In the genomic region with DNA sequence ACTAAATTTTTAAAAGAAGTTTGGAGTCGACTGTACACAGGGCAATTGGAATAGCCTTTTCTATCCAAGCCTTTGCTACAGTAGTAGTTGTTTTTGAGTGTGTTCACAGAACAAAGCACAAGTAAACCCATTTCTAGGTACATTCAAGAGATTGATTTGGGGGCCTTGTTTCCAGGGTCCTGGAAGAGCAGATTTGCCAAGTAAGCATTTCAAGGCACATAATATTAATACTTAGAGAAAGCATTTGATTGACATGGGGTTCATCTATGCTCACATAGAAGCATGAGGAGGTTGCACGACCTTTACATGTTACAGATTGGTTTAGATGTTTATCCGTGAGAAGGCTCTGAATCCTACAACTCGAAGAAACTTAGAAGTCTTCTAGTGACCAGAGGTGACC, we compare ENCODE assay signal across 33 cellular contexts.
DNase-seq lines count a peak whose midpoint lies in the region; ATAC-seq, FAIRE-seq and TF ChIP-seq lines count a peak whose summit lies in the region.
"Had no signal": no experiment of that assay in that cellular context is flagged by ENCODE, and none has a peak within 500 bp of the region (broad histone marks: within the 10 kb centered on the region; RNA-seq: fewer than 3 reads in every experiment).

No MANE protein-coding gene starts in this region.

- no peak for TF ChIP-seq EP300 in HepG2 (IDR thresholded peaks at IDR 0.05; ENCODE audit: low read depth in 2 of 2, low read length in 2 of 2)
- no peak for TF ChIP-seq EP300 in HepG2 (CRISPR knock-in tag; IDR thresholded peaks at IDR 0.05; ENCODE audit: borderline replicate concordance)
- no peak for TF ChIP-seq EP300 in A549 (IDR thresholded peaks at IDR 0.05)
- TF ChIP-seq EP300 in K562 (IDR thresholded peaks at IDR 0.05; ENCODE audit: low read length): no peak

- ATAC-seq in HepG2: no peak
- no peak for ATAC-seq in right lobe of liver
- ATAC-seq in A549: no peak
- ATAC-seq in IMR-90 (ENCODE audit: low read depth): no peak
- no peak for ATAC-seq in K562
- ATAC-seq: CD8-positive, alpha-beta T cell had no signal

- no peak overlapping the region for H2BK20ac ChIP-seq in IMR-90 (ENCODE audit: low read depth, low read length)

- intact Hi-C loops in HepG2 (cut with micrococcal nuclease; ENCODE audit: unreplicated experiment): no loop called here
- intact Hi-C loops in right lobe of liver (cut with DNase I): no loop called here
- intact Hi-C loops in IMR-90 (cut with micrococcal nuclease): no loop called here
- intact Hi-C loops in K562 (cut with micrococcal nuclease): no loop called here

- WGBS in HepG2 (ENCODE audit: low lambda C conversion rate): 22% methylated on average over 4 of the region's 4 CpGs
- WGBS in right lobe of liver (ENCODE audit: insufficient coverage, low coverage, low lambda C conversion rate, missing lambda C conversion rate): 74% methylated on average over 4 of the region's 4 CpGs
- 12% methylated on average over 4 of the region's 4 CpGs for WGBS in A549 (ENCODE audit: missing lambda C conversion rate)
- WGBS in IMR-90 (ENCODE audit: extremely low coverage in 2 of 2, insufficient read length in 1 of 2), 2 experiments: no CpG with 5 or more reads among the region's 4 CpGs
- WGBS in K562 (ENCODE audit: insufficient coverage, low coverage, missing lambda C conversion rate): 0% methylated on average over 4 of the region's 4 CpGs

- H2BK120ac ChIP-seq in IMR-90 (ENCODE audit: low read depth, low read length): no peak overlapping the region

- H3K18ac ChIP-seq in IMR-90 (ENCODE audit: low read depth, low read length): no peak overlapping the region

- H3K9me1 ChIP-seq in IMR-90 (ENCODE audit: insufficient read depth, low read length): no peaks in the 10 kb centered on the region
- no peaks in the 10 kb centered on the region for H3K9me1 ChIP-seq in K562 (ENCODE audit: control insufficient read depth, insufficient read depth, low read length)

- H3K79me1 ChIP-seq in IMR-90 (ENCODE audit: low read depth in 1 of 2, low read length in 2 of 2): no peaks in the 10 kb centered on the region

- no peak overlapping the region for H3K23ac ChIP-seq in IMR-90 (ENCODE audit: low read depth, low read length)

- no peak overlapping the region for H2BK15ac ChIP-seq in IMR-90 (ENCODE audit: low read depth, low read length)

- no peak overlapping the region for H2BK5ac ChIP-seq in IMR-90 (ENCODE audit: low read depth, low read length, poor library complexity, severe bottlenecking)

- no peaks in the 10 kb centered on the region for H3K27me3 ChIP-seq in HepG2 (ENCODE audit: control insufficient read depth in 1 of 2, insufficient read depth in 2 of 2, low read length in 2 of 2)
- no peaks in the 10 kb centered on the region for H3K27me3 ChIP-seq in right lobe of liver
- H3K27me3 ChIP-seq in IMR-90 (ENCODE audit: control insufficient read depth, insufficient read depth, low read length): no peaks in the 10 kb centered on the region
- H3K27me3 ChIP-seq in K562 (ENCODE audit: control insufficient read depth in 2 of 2, insufficient read depth in 2 of 2, low read length in 2 of 2): no peaks in the 10 kb centered on the region
- H3K27me3 ChIP-seq in BE2C: no peaks in the 10 kb centered on the region
- H3K27me3 ChIP-seq: BLaER1; BLaER1 treated with 17β-estradiol and CSF1 and Interleukin-3, amounts not matched to agents 10 nM and 100 nM had no signal

- no peak overlapping the region for H3K4ac ChIP-seq in IMR-90 (ENCODE audit: low read depth, low read length)

- H2AK9ac ChIP-seq in IMR-90 (replicated peaks; ENCODE audit: low read depth, low read length, poor library complexity): no peak overlapping the region

- POLR2A ChIA-PET in HepG2 (lab: Yijun Ruan, JAX): no interaction called here
- POLR2A ChIA-PET in A549 (lab: Yijun Ruan, JAX): no interaction called here
- POLR2A ChIA-PET in IMR-90 (lab: Charles Lee; ENCODE audit: unreplicated experiment): no interaction called here
- POLR2A ChIA-PET in K562 (lab: Yijun Ruan, JAX): no interaction called here

- H3K9ac ChIP-seq in HepG2 (ENCODE audit: insufficient read depth, low read depth, low read length): no peak overlapping the region
- H3K9ac ChIP-seq in IMR-90 (ENCODE audit: low read depth, low read length): no peak overlapping the region
- H3K9ac ChIP-seq in K562 (ENCODE audit: insufficient read depth in 1 of 2, low read depth in 2 of 2, low read length in 2 of 2): no peak overlapping the region
- H3K9ac ChIP-seq: BLaER1; BLaER1 treated with 17β-estradiol and CSF1 and Interleukin-3, amounts not matched to agents 10 nM and 100 nM had no signal

- H3K79me2 ChIP-seq in HepG2 (ENCODE audit: insufficient read depth, low read length) (no peaks in the 10 kb centered on the region), K562 (ENCODE audit: control insufficient read depth, insufficient read depth, low read length) (no peaks in the 10 kb centered on the region)

- no peaks in the 10 kb centered on the region for H4K20me1 ChIP-seq in HepG2 (ENCODE audit: insufficient read depth, low read length)
- no peaks in the 10 kb centered on the region for H4K20me1 ChIP-seq in IMR-90 (ENCODE audit: insufficient read depth, low read length)
- H4K20me1 ChIP-seq in K562 (replicated peaks; ENCODE audit: control insufficient read depth, insufficient read depth, low read length): no peaks in the 10 kb centered on the region
- H4K20me1 ChIP-seq: BLaER1; BLaER1 treated with 17β-estradiol and CSF1 and Interleukin-3, amounts not matched to agents 10 nM and 100 nM had no signal

- no peak overlapping the region for H4K5ac ChIP-seq in IMR-90 (ENCODE audit: low read depth, low read length)

- H3K36me3 ChIP-seq in HepG2 (replicated peaks in 1 of 2; ENCODE audit: control insufficient read depth in 1 of 2, insufficient read depth in 2 of 2, low read length in 2 of 2) (no peaks in the 10 kb centered on the region), right lobe of liver (no peaks in the 10 kb centered on the region), IMR-90 (ENCODE audit: control insufficient read depth, insufficient read depth, low read length) (no peaks in the 10 kb centered on the region), K562 (ENCODE audit: control insufficient read depth, insufficient read depth, low read length) (no peaks in the 10 kb centered on the region), BE2C (no peaks in the 10 kb centered on the region)
- H3K36me3 ChIP-seq: BLaER1; BLaER1 treated with 17β-estradiol and CSF1 and Interleukin-3, amounts not matched to agents 10 nM and 100 nM had no signal

- H3K56ac ChIP-seq in IMR-90 (ENCODE audit: extremely low read depth, insufficient read depth, low read length): no peak overlapping the region

- no peak overlapping the region for H3K14ac ChIP-seq in IMR-90 (replicated peaks; ENCODE audit: low read depth, low read length)

- no peak overlapping the region for H2AFZ ChIP-seq in HepG2 (ENCODE audit: low read length)
- H2AFZ ChIP-seq in IMR-90 (replicated peaks; ENCODE audit: low read length, poor library complexity): no peak overlapping the region
- H2AFZ ChIP-seq in K562 (ENCODE audit: low read depth, low read length): no peak overlapping the region

- no TSS peak for BruUV-seq in HepG2 (replicated peaks; lab: Mats Ljungman, UMichigan)
- no TSS peak for BruUV-seq in IMR-90 (replicated peaks; lab: Mats Ljungman, UMichigan)
- no TSS peak for BruUV-seq in K562 (replicated peaks; lab: Mats Ljungman, UMichigan)

- FAIRE-seq in HepG2 (lab: Jason Lieb, UNC) (no peak), A549 (lab: Jason Lieb, UNC) (no peak), K562 (lab: Jason Lieb, UNC) (no peak)
- FAIRE-seq: A204.1, D721Med had no signal

- in situ Hi-C loops in HepG2 (cut with HindIII; ENCODE audit: extremely low pct_ligation_motif_present, low pct_unique_long_range_greater_than_20kb) (no loop called here), IMR-90 (cut with MboI; ENCODE audit: low sequenced_read_pairs) (no loop called here), K562 (cut with MboI) (no loop called here)

- no peak overlapping the region for H4K8ac ChIP-seq in IMR-90 (ENCODE audit: low read depth in 2 of 2, low read length in 2 of 2)

- no peak overlapping the region for H2AK5ac ChIP-seq in IMR-90 (ENCODE audit: low read depth, low read length)

- H3K4me1 ChIP-seq in HepG2 (ENCODE audit: insufficient read depth, low read length): no peaks in the 10 kb centered on the region
- H3K4me1 ChIP-seq in right lobe of liver: no peaks in the 10 kb centered on the region
- H3K4me1 ChIP-seq in A549: no peaks in the 10 kb centered on the region
- H3K4me1 ChIP-seq in IMR-90 (ENCODE audit: control insufficient read depth, insufficient read depth, low read length): no peaks in the 10 kb centered on the region
- H3K4me1 ChIP-seq in K562 (replicated peaks in 1 of 2; ENCODE audit: control insufficient read depth in 2 of 2, insufficient read depth in 2 of 2, low read length in 2 of 2): no peaks in the 10 kb centered on the region
- peaks cover 17% of the 10 kb centered on the region for H3K4me1 ChIP-seq in BE2C
- H3K4me1 ChIP-seq: BLaER1; BLaER1 treated with 17β-estradiol and CSF1 and Interleukin-3, amounts not matched to agents 10 nM and 100 nM; Caco-2 had no signal

- dilution Hi-C loops in IMR-90 (cut with HindIII; ENCODE audit: low sequenced_read_pairs, unreplicated experiment): no loop called here

- H3K4me3 ChIP-seq in HepG2 (replicated peaks in 1 of 3; ENCODE audit: insufficient read depth in 1 of 3, low read depth in 2 of 3, low read length in 3 of 3): no peak overlapping the region
- no peak overlapping the region for H3K4me3 ChIP-seq in right lobe of liver
- no peak overlapping the region for H3K4me3 ChIP-seq in A549
- no peak overlapping the region for H3K4me3 ChIP-seq in IMR-90 (ENCODE audit: insufficient read depth, low read depth, low read length)
- H3K4me3 ChIP-seq in K562: no peak overlapping the region
- no peak overlapping the region for H3K4me3 ChIP-seq in BE2C (ENCODE audit: low read depth, low read length)
- H3K4me3 ChIP-seq: BLaER1; BLaER1 treated with 17β-estradiol and CSF1 and Interleukin-3, amounts not matched to agents 10 nM and 100 nM had no signal

- TF ChIP-seq CTCF in HepG2 (CRISPR knock-in tag; IDR thresholded peaks at IDR 0.05) (no peak), right lobe of liver (IDR thresholded peaks at IDR 0.05) (no peak), A549 (IDR thresholded peaks at IDR 0.05) (no peak), IMR-90 (conservative IDR thresholded peaks at IDR 0.05; ENCODE audit: low read depth, low read length) (no peak), K562 (IDR thresholded peaks at IDR 0.05 in 2 of 3, conservative IDR thresholded peaks at IDR 0.05 in 1 of 3; ENCODE audit: insufficient read depth in 2 of 3, low read depth in 1 of 3, low read length in 3 of 3) (no peak), BE2C (IDR thresholded peaks at IDR 0.05; ENCODE audit: low read depth, low read length) (no peak)

- CTCF ChIA-PET in HepG2 (lab: Yijun Ruan, JAX; ENCODE audit: low intra/inter-chr PET ratio, low total read pairs): no interaction called here
- CTCF ChIA-PET in A549 (lab: Yijun Ruan, JAX): no interaction called here
- CTCF ChIA-PET in IMR-90 (lab: Yijun Ruan, JAX): no interaction called here
- CTCF ChIA-PET in K562 (lab: Yijun Ruan, JAX; ENCODE audit: low intra/inter-chr PET ratio): no interaction called here

- TF ChIP-seq RAD21 in HepG2 (CRISPR knock-in tag; IDR thresholded peaks at IDR 0.05): no peak
- no peak for TF ChIP-seq RAD21 in A549 (conservative IDR thresholded peaks at IDR 0.05 in 1 of 2, IDR thresholded peaks at IDR 0.05 in 1 of 2)
- no peak for TF ChIP-seq RAD21 in IMR-90 (IDR thresholded peaks at IDR 0.05; ENCODE audit: low read length)
- TF ChIP-seq RAD21 in K562 (CRISPR knock-in tag; conservative IDR thresholded peaks at IDR 0.05 in 1 of 2, IDR thresholded peaks at IDR 0.05 in 1 of 2): no peak

- no peak overlapping the region for H3K27ac ChIP-seq in HepG2 (ENCODE audit: extremely low read length, insufficient read depth, low read length)
- no peak overlapping the region for H3K27ac ChIP-seq in right lobe of liver
- no peak overlapping the region for H3K27ac ChIP-seq in A549
- H3K27ac ChIP-seq in IMR-90 (ENCODE audit: insufficient read depth, low read length): no peak overlapping the region
- no peak overlapping the region for H3K27ac ChIP-seq in K562 (ENCODE audit: extremely low read depth, low read depth, low read length)
- H3K27ac ChIP-seq: 22Rv1; BLaER1; BLaER1 treated with 17β-estradiol and CSF1 and Interleukin-3, amounts not matched to agents 10 nM and 100 nM; C4-2B had no signal

- H3K9me3 ChIP-seq in HepG2 (ENCODE audit: low read length) (no peaks in the 10 kb centered on the region), right lobe of liver (no peaks in the 10 kb centered on the region), A549 (no peaks in the 10 kb centered on the region), IMR-90 (ENCODE audit: control insufficient read depth, insufficient read depth, low read length) (peaks cover 34% of the 10 kb centered on the region), K562 (replicated peaks; ENCODE audit: control insufficient read depth, insufficient read depth, low read depth, low read length) (no peaks in the 10 kb centered on the region), BE2C (peaks cover 25% of the 10 kb centered on the region)
- H3K9me3 ChIP-seq: BLaER1, Caco-2 had no signal

- TF ChIP-seq POLR2A in HepG2 (IDR thresholded peaks at IDR 0.05; ENCODE audit: insufficient read depth in 1 of 2, low read depth in 2 of 2, low read length in 2 of 2) (no peak), right lobe of liver (IDR thresholded peaks at IDR 0.05) (no peak), A549 (IDR thresholded peaks at IDR 0.05; ENCODE audit: low read length) (no peak), IMR-90 (IDR thresholded peaks at IDR 0.05; ENCODE audit: low read depth, low read length) (no peak), K562 (conservative IDR thresholded peaks at IDR 0.05) (no peak)

- no peak overlapping the region for H4K91ac ChIP-seq in IMR-90 (ENCODE audit: insufficient read depth, low read depth, low read length)

- no peak overlapping the region for H3K4me2 ChIP-seq in HepG2 (ENCODE audit: low read depth, low read length)
- H3K4me2 ChIP-seq in A549: no peak overlapping the region
- no peak overlapping the region for H3K4me2 ChIP-seq in IMR-90 (ENCODE audit: low read depth, low read length)
- no peak overlapping the region for H3K4me2 ChIP-seq in K562 (ENCODE audit: insufficient read depth, low read length)
- H3K4me2 ChIP-seq: BLaER1; BLaER1 treated with 17β-estradiol and CSF1 and Interleukin-3, amounts not matched to agents 10 nM and 100 nM had no signal

- DNase-seq in HepG2 (ENCODE audit: low spot score) (no peak), right lobe of liver (no peak), A549 (ENCODE audit: low read depth in 1 of 2, low spot score in 1 of 2) (no peak), IMR-90 (no peak), K562 (ENCODE audit: extremely low read depth in 1 of 4, low spot score in 3 of 4) (no peak), OCI-M1 (lab: John Stamatoyannopoulos, UW) (no peak), HuH-7 (ENCODE audit: low spot score) (no peak), BE2C (no peak)
- DNase-seq: 8988T; ACHN; AML-193; C1 segment of cervical spinal cord; Caco-2; Calu3; CD4-positive, alpha-beta memory T cell; CD4-positive, alpha-beta T cell; CD4-positive, CD25-positive, alpha-beta regulatory T cell; CD8-positive, alpha-beta memory T cell; CD8-positive, alpha-beta T cell; COR-L47; DMS 273 treated with DMSO at 0.1 percent for 48 hours; DMS153; DMS53; DMS79; DMS79 treated with DMSO at 0.1 percent for 48 hours; DND-41; EL had no signal

Comparison
In these comparisons a context has a peak if more than half of its experiments do, and no peak if none do; other contexts are left out.
1. Of the 241 proteins assayed by ChIP-seq in both HepG2 and K562: peak only in HepG2: MAFK; only in K562: none; in both: MAFF; in neither: 239.